Comparison of ENCODE assay signal across 9 cellular contexts in the genomic region with DNA sequence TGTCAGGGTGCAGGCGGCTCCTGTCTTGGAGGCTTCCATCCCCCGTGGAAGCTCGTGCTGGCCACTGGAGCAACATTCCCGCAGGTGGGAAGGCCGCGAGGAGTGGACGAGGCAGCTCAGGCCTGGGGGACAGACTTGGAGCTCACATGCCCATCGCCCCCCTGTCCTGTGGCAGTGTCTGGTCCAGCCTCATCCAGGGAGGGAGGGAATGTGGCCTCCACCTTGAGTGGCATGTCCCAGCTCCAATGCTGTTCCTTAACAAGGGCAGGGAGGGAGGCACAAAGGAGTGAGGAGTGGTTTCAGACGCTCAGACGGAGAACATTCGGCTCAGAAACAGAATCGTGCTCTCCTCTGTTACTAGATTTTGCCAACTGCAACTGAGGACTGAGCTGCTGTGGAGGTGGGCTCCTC.
DNase-seq lines count a peak whose midpoint lies in the region; ATAC-seq and TF ChIP-seq lines count a peak whose summit lies in the region.
"Had no signal": no experiment of that assay in that cellular context is flagged by ENCODE, and none has a peak within 500 bp of the region (broad histone marks: within the 10 kb centered on the region; RNA-seq: fewer than 3 reads in every experiment).

No MANE protein-coding gene starts in this region.

- peaks cover 28% of the 10 kb centered on the region for H3K4me1 ChIP-seq in smooth muscle cell (ENCODE audit: low read depth)

- peak overlapping the region; percentile 87 for H3K9ac ChIP-seq in smooth muscle cell (ENCODE audit: low read depth)

- H3K27ac ChIP-seq in smooth muscle cell (ENCODE audit: low read depth), result peak overlapping the region; percentile 96

- peak overlapping the region; percentile 93 for H3K27ac Mint-ChIP-seq in MCF 10A (ENCODE audit: low read depth, unreplicated experiment)

- peak overlapping the region; percentile 79 for H3K4me3 Mint-ChIP-seq in MCF 10A (ENCODE audit: unreplicated experiment)

- no peaks in the 10 kb centered on the region for H3K9me3 ChIP-seq in smooth muscle cell (replicated peaks; ENCODE audit: low read depth)

- peaks cover 21% of the 10 kb centered on the region for H3K4me1 Mint-ChIP-seq in MCF 10A (ENCODE audit: insufficient read depth, unreplicated experiment)

- WGBS in smooth muscle cell (ENCODE audit: low lambda C conversion rate), result 66% methylated on average over 12 of the region's 12 CpGs

- H3K4me3 ChIP-seq in kidney epithelial cell (ENCODE audit: low read depth, low read length) (peak overlapping the region; percentile 56), smooth muscle cell (peak overlapping the region; percentile 50)

- no peaks in the 10 kb centered on the region for H3K36me3 ChIP-seq in kidney epithelial cell (ENCODE audit: control insufficient read depth, insufficient read depth, low read length)
- no peaks in the 10 kb centered on the region for H3K36me3 ChIP-seq in smooth muscle cell (ENCODE audit: low read depth)

- no peak for TF ChIP-seq CTCF in MCF 10A (IDR thresholded peaks at IDR 0.05; ENCODE audit: unreplicated experiment)
- no peak for TF ChIP-seq CTCF in kidney epithelial cell (IDR thresholded peaks at IDR 0.05; ENCODE audit: insufficient read depth, low read length, poor library complexity, severe bottlenecking)
- no peak for TF ChIP-seq CTCF in smooth muscle cell (IDR thresholded peaks at IDR 0.05; ENCODE audit: borderline replicate concordance, insufficient read depth, poor library complexity, severe bottlenecking)

- CTCF ChIA-PET in MCF 10A (lab: Yijun Ruan, JAX), result interaction anchor here (1.4 to 1.7 kb wide), 2 partner anchors 18 to 257 kb away, joined by 4 read pairs; no protein-coding TSS in a partner anchor

- H3K9me3 Mint-ChIP-seq in MCF 10A (ENCODE audit: unreplicated experiment), result no peaks in the 10 kb centered on the region
- H3K9me3 Mint-ChIP-seq: activated naive CD4-positive, alpha-beta T cell treated with anti-CD3 and anti-CD28 coated beads, Interleukin-2, amount 50 U/mL, for 72 hours had no signal

- BruUV-seq in MCF 10A (replicated peaks; lab: Mats Ljungman, UMichigan), result no TSS peak

- ATAC-seq in HG03159 (IDR thresholded peaks at IDR 0.05; ENCODE audit: unreplicated experiment), result no peak
- no peak for ATAC-seq in GM21737 (IDR thresholded peaks at IDR 0.05; ENCODE audit: unreplicated experiment)

- DNase-seq in NCI-H1417 (lab: John Stamatoyannopoulos, UW), result peak; percentile 42 to 76 (median 60)
- DNase-seq in NCI-H1417 treated with DMSO at 0.1 percent for 48 hours (lab: John Stamatoyannopoulos, UW), result no peak
- DNase-seq in NCI-H2196 treated with DMSO at 0.1 percent for 48 hours (lab: John Stamatoyannopoulos, UW; ENCODE audit: unreplicated experiment), result peak; percentile 59
- no peak for DNase-seq in MCF 10A (ENCODE audit: unreplicated experiment)
- DNase-seq in kidney epithelial cell (ENCODE audit: low read depth), result no peak
- no peak for DNase-seq in smooth muscle cell (lab: John Stamatoyannopoulos, UW; ENCODE audit: unreplicated experiment)

- peak overlapping the region; percentile 81 for H3K4me2 ChIP-seq in smooth muscle cell

- peaks cover 11% of the 10 kb centered on the region for H3K36me3 Mint-ChIP-seq in MCF 10A (ENCODE audit: insufficient read depth, unreplicated experiment)

- H3K79me2 ChIP-seq in smooth muscle cell (ENCODE audit: low read depth), result no peaks in the 10 kb centered on the region

- no peaks in the 10 kb centered on the region for H3K27me3 ChIP-seq in kidney epithelial cell (ENCODE audit: control insufficient read depth, insufficient read depth, low read length)
- no peaks in the 10 kb centered on the region for H3K27me3 ChIP-seq in smooth muscle cell (ENCODE audit: low read depth)

- intact Hi-C loops in MCF 10A (cut with micrococcal nuclease), result loop anchor here (2.0 to 10.0 kb wide), 4 partner anchors 25 to 357 kb away; partner anchors contain the start of gene NPTX1

- peaks cover 17% of the 10 kb centered on the region for H3F3A ChIP-seq in smooth muscle cell (ENCODE audit: low read depth)

- POLR2A ChIA-PET in MCF 10A (lab: Yijun Ruan, JAX), result interaction anchor here (1.0 to 2.6 kb wide), 8 partner anchors 11 to 225 kb away, joined by 3 to 18 read pairs (median 6); no protein-coding TSS in a partner anchor

- no peak overlapping the region for H2AFZ ChIP-seq in smooth muscle cell (ENCODE audit: low read depth)

- no peaks in the 10 kb centered on the region for H4K20me1 ChIP-seq in smooth muscle cell (ENCODE audit: low read depth)

- no peaks in the 10 kb centered on the region for H3K27me3 Mint-ChIP-seq in MCF 10A (ENCODE audit: insufficient read depth, unreplicated experiment)

Comparison
In these comparisons a context has a peak if more than half of its experiments do, and no peak if none do; other contexts are left out.
1. DNase-seq: peak in NCI-H1417 (3 of 3) and NCI-H2196 treated with DMSO at 0.1 percent for 48 hours (single experiment); none in NCI-H1417 treated with DMSO at 0.1 percent for 48 hours (single experiment), MCF 10A (single experiment), kidney epithelial cell (single experiment) and smooth muscle cell (single experiment).